In genomic region chr10:45420453-45421192, GRCh38 we compare ENCODE assay signal across 8 cellular contexts. TPM values are rescaled to one million over a fixed set of nuclear protein-coding genes. Genes with fewer than 3 reads are reported as not detected.
DNase-seq lines count a peak whose midpoint lies in the region; ATAC-seq lines count a peak whose summit lies in the region.

No MANE protein-coding gene starts in this region.

- peak; percentile 53 for ATAC-seq in GM19023 (IDR thresholded peaks at IDR 0.05; ENCODE audit: unreplicated experiment)
- ATAC-seq in HG03108 (IDR thresholded peaks at IDR 0.05; ENCODE audit: unreplicated experiment) = peak; percentile 52

- H3K9me3 Mint-ChIP-seq in activated T-helper 2 cell treated with anti-CD3 and anti-CD28 coated beads, Interferon-gamma antibody, Interleukin-2, Interleukin-4, amounts not matched to agents 10 μg/mL and 5 μg/mL and 100 μg/mL, durations not matched to agents 14 hours and 24 hours and 36 hours = no peaks in the 10 kb centered on the region

- intact Hi-C loops in activated T-helper 2 cell treated with anti-CD3 and anti-CD28 coated beads, Interferon-gamma antibody, Interleukin-2, Interleukin-4, amounts not matched to agents 10 μg/mL and 5 μg/mL and 100 μg/mL, durations not matched to agents 14 hours and 24 hours and 36 hours (cut with micrococcal nuclease) = no loop called here

- peak overlapping the region; percentile 94 for H3K27ac Mint-ChIP-seq in activated T-helper 2 cell treated with anti-CD3 and anti-CD28 coated beads, Interferon-gamma antibody, Interleukin-2, Interleukin-4, amounts not matched to agents 10 μg/mL and 5 μg/mL and 100 μg/mL, durations not matched to agents 14 hours and 24 hours and 36 hours

- DNase-seq in C1 segment of cervical spinal cord (lab: John Stamatoyannopoulos, UW) (peak in 10 of 14 donors; percentile 7 to 74 (median 40)), NCI-H524 treated with DMSO at 0.1 percent for 48 hours (lab: John Stamatoyannopoulos, UW) (peak; percentile 47), globus pallidus (ENCODE audit: low spot score) (peak; percentile 58), skeletal muscle cell (ENCODE audit: low read depth) (peak; percentile 13), NK-92 (lab: John Stamatoyannopoulos, UW; ENCODE audit: unreplicated experiment) (no peak)
- DNase-seq in activated T-helper 2 cell treated with anti-CD3 and anti-CD28 coated beads, Interferon-gamma antibody, Interleukin-2, Interleukin-4, amounts not matched to agents 10 μg/mL and 5 μg/mL and 100 μg/mL, durations not matched to agents 14 hours and 24 hours and 36 hours (ENCODE audit: low spot score) = peak; percentile 26

- H3K36me3 Mint-ChIP-seq in activated T-helper 2 cell treated with anti-CD3 and anti-CD28 coated beads, Interferon-gamma antibody, Interleukin-2, Interleukin-4, amounts not matched to agents 10 μg/mL and 5 μg/mL and 100 μg/mL, durations not matched to agents 14 hours and 24 hours and 36 hours (ENCODE audit: low read depth) = no peaks in the 10 kb centered on the region

- H3K4me3 ChIP-seq in skeletal muscle cell (ENCODE audit: low read depth, low read length) = no peak overlapping the region

- peak overlapping the region; percentile 86 for H3K4me3 Mint-ChIP-seq in activated T-helper 2 cell treated with anti-CD3 and anti-CD28 coated beads, Interferon-gamma antibody, Interleukin-2, Interleukin-4, amounts not matched to agents 10 μg/mL and 5 μg/mL and 100 μg/mL, durations not matched to agents 14 hours and 24 hours and 36 hours (ENCODE audit: low read depth)

- H3K4me1 Mint-ChIP-seq in activated T-helper 2 cell treated with anti-CD3 and anti-CD28 coated beads, Interferon-gamma antibody, Interleukin-2, Interleukin-4, amounts not matched to agents 10 μg/mL and 5 μg/mL and 100 μg/mL, durations not matched to agents 14 hours and 24 hours and 36 hours (ENCODE audit: low read depth) = peaks cover 46% of the 10 kb centered on the region

- no peaks in the 10 kb centered on the region for H3K27me3 Mint-ChIP-seq in activated T-helper 2 cell treated with anti-CD3 and anti-CD28 coated beads, Interferon-gamma antibody, Interleukin-2, Interleukin-4, amounts not matched to agents 10 μg/mL and 5 μg/mL and 100 μg/mL, durations not matched to agents 14 hours and 24 hours and 36 hours (ENCODE audit: low read depth)

RNA-seq across cellular contexts. Expression of gene ALOX5, which starts 46.6 kb away (rescaled TPM):
- 0.21 and 0.32 TPM in 2 replicates for total RNA-seq in activated T-helper 2 cell treated with anti-CD3 and anti-CD28 coated beads, Interferon-gamma antibody, Interleukin-2, Interleukin-4, amounts not matched to agents 10 μg/mL and 5 μg/mL and 100 μg/mL, durations not matched to agents 14 hours and 24 hours and 36 hours
